Comparison of ENCODE assay signal across 21 cellular contexts in the genomic region with DNA sequence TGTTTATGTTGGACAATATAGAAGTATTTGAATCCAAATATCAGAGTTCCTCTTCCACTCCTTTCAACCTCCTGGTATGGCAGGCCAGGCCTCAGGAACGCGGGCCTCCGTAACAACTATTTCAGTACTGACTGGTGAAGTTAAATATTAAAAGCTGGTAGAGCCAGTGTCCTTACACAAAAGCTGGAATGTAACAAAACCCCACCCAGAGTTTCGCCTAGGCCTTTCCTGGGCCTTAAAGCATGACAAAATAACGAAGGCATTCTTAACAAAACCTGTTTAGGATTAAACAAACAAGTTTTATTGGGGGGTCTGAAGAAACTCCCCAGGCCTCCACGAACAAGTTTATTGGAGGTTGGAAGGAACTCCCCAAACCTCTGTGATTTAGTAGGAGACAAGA.
DNase-seq lines count a peak whose midpoint lies in the region; ATAC-seq, FAIRE-seq and TF ChIP-seq lines count a peak whose summit lies in the region.
"Had no signal": no experiment of that assay in that cellular context is flagged by ENCODE, and none has a peak within 500 bp of the region (broad histone marks: within the 10 kb centered on the region; RNA-seq: fewer than 3 reads in every experiment).

No MANE protein-coding gene starts in this region.

- FAIRE-seq in bronchial epithelial cell (lab: Jason Lieb, UNC) = no peak
- no peak for FAIRE-seq in small intestine (lab: Jason Lieb, UNC)
- FAIRE-seq: colon had no signal

- H3K36me3 Mint-ChIP-seq in activated CD4-positive, alpha-beta memory T cell treated with anti-CD3 and anti-CD28 coated beads, Interleukin-2, amount 10 ng/mL, durations not matched to agents 7 days and 5 days (ENCODE audit: low read depth) = no peaks in the 10 kb centered on the region
- H3K36me3 Mint-ChIP-seq: memory B cell had no signal

- H3K27me3 ChIP-seq in HCT116 (ENCODE audit: insufficient read depth, low read length) = no peaks in the 10 kb centered on the region
- no peaks in the 10 kb centered on the region for H3K27me3 ChIP-seq in bronchial epithelial cell (ENCODE audit: control insufficient read depth, insufficient read depth, low read length)
- no peaks in the 10 kb centered on the region for H3K27me3 ChIP-seq in small intestine (ENCODE audit: control insufficient read depth in 2 of 2, insufficient read depth in 2 of 2, low read length in 2 of 2)

- 17 to 61% (median 24%) methylated on average over 6 of the region's 6 CpGs for WGBS in small intestine, 3 donors

- H3K9me2 ChIP-seq in HCT116 (ENCODE audit: insufficient read depth) = no peaks in the 10 kb centered on the region

- intact Hi-C loops in HCT116 (cut with micrococcal nuclease) = loop anchor here (10.0 kb wide), 1 partner anchor 215 kb away; no protein-coding TSS in a partner anchor

- H4K20me1 ChIP-seq in HCT116 (ENCODE audit: insufficient read depth) = no peaks in the 10 kb centered on the region

- no peak overlapping the region for H3K9ac ChIP-seq in HCT116 (ENCODE audit: low read length)
- H3K9ac ChIP-seq: KMS-11 had no signal

- POLR2A ChIA-PET in HCT116 (lab: Charles Lee) = no interaction called here
- POLR2A ChIA-PET in activated CD4-positive, alpha-beta memory T cell treated with anti-CD3 and anti-CD28 coated beads, Interleukin-2, amount 10 ng/mL, durations not matched to agents 7 days and 5 days (lab: Charles Lee) = no interaction called here

- no peak for TF ChIP-seq RAD21 in HCT116 (IDR thresholded peaks at IDR 0.05; ENCODE audit: low read depth)

- H3K9me3 ChIP-seq in HCT116 (ENCODE audit: control insufficient read depth in 1 of 2, insufficient read depth in 1 of 2, low read depth in 1 of 2, low read length in 2 of 2) = no peaks in the 10 kb centered on the region
- no peaks in the 10 kb centered on the region for H3K9me3 ChIP-seq in small intestine (ENCODE audit: control insufficient read depth, low read depth)
- H3K9me3 ChIP-seq: esophagus muscularis mucosa had no signal

- H3K27ac Mint-ChIP-seq in activated CD4-positive, alpha-beta memory T cell treated with anti-CD3 and anti-CD28 coated beads, Interleukin-2, amount 10 ng/mL, durations not matched to agents 7 days and 5 days = no peak overlapping the region
- H3K27ac Mint-ChIP-seq: activated CD4-positive, alpha-beta T cell treated with anti-CD3 and anti-CD28 coated beads for 36 hours; B cell; memory B cell had no signal

- RAD21 ChIA-PET in HCT116 (lab: Charles Lee; ENCODE audit: low non-redundant PET in 1 of 2, low total read pairs in 2 of 2, uncharacterized antibody in 2 of 2, unreplicated experiment in 2 of 2) = no interaction called here

- CTCF ChIA-PET in HCT116 (lab: Charles Lee) = interaction anchor here (1.8 kb wide), 1 partner anchor 9 kb away, joined by 11 read pairs; no protein-coding TSS in a partner anchor
- CTCF ChIA-PET in activated CD4-positive, alpha-beta memory T cell treated with anti-CD3 and anti-CD28 coated beads, Interleukin-2, amount 10 ng/mL, durations not matched to agents 7 days and 5 days (lab: Charles Lee) = interaction anchor here (1.6 to 1.8 kb wide), 2 partner anchors 9 to 10 kb away, joined by 4 to 7 read pairs; no protein-coding TSS in a partner anchor

- no TSS peak for BruUV-seq in HCT116 (replicated peaks; lab: Mats Ljungman, UMichigan)

- H3K4me3 ChIP-seq in HCT116 (replicated peaks in 1 of 2; ENCODE audit: low read depth in 1 of 2, low read length in 2 of 2) (no peak overlapping the region), bronchial epithelial cell (ENCODE audit: low read depth, low read length) (no peak overlapping the region), small intestine (ENCODE audit: low read depth in 1 of 2, low read length in 2 of 2) (no peak overlapping the region)
- H3K4me3 ChIP-seq: esophagus muscularis mucosa had no signal

- H3K4me2 ChIP-seq in HCT116 (ENCODE audit: low read length) = 0 out of 2 replicates have a peak overlapping the region, but pooled peaks have one; percentile 5
- H3K4me2 ChIP-seq: KMS-11 had no signal

- no peaks in the 10 kb centered on the region for H3K9me3 Mint-ChIP-seq in activated CD4-positive, alpha-beta memory T cell treated with anti-CD3 and anti-CD28 coated beads, Interleukin-2, amount 10 ng/mL, durations not matched to agents 7 days and 5 days

- no peak overlapping the region for H3K4me3 Mint-ChIP-seq in activated CD4-positive, alpha-beta memory T cell treated with anti-CD3 and anti-CD28 coated beads, Interleukin-2, amount 10 ng/mL, durations not matched to agents 7 days and 5 days
- H3K4me3 Mint-ChIP-seq: activated CD4-positive, alpha-beta T cell treated with anti-CD3 and anti-CD28 coated beads for 36 hours; B cell; memory B cell had no signal

- TF ChIP-seq POLR2A in HCT116 (IDR thresholded peaks at IDR 0.05; ENCODE audit: borderline replicate concordance, extremely low read depth, insufficient read depth, insufficient read length) = no peak

- ATAC-seq in HCT116 (no peak), left lobe of liver (peak; percentile 92), GM21367 (IDR thresholded peaks at IDR 0.05; ENCODE audit: unreplicated experiment) (no peak)
- ATAC-seq: activated CD4-positive, alpha-beta T cell treated with anti-CD3 and anti-CD28 coated beads for 36 hours had no signal

- H2AFZ ChIP-seq in HCT116 (ENCODE audit: low read depth, low read length, poor library complexity, severe bottlenecking) = no peak overlapping the region

- no peaks in the 10 kb centered on the region for H3K36me3 ChIP-seq in HCT116 (ENCODE audit: control insufficient read depth in 1 of 2, insufficient read depth in 2 of 2, low read length in 2 of 2)
- no peaks in the 10 kb centered on the region for H3K36me3 ChIP-seq in bronchial epithelial cell (ENCODE audit: control insufficient read depth, insufficient read depth, low read length)
- H3K36me3 ChIP-seq in small intestine (ENCODE audit: control insufficient read depth in 2 of 2, insufficient read depth in 2 of 2, low read length in 2 of 2) = no peaks in the 10 kb centered on the region
- H3K36me3 ChIP-seq: esophagus muscularis mucosa had no signal

- H3K27me3 Mint-ChIP-seq in activated CD4-positive, alpha-beta memory T cell treated with anti-CD3 and anti-CD28 coated beads, Interleukin-2, amount 10 ng/mL, durations not matched to agents 7 days and 5 days = no peaks in the 10 kb centered on the region
- H3K27me3 Mint-ChIP-seq: activated CD4-positive, alpha-beta T cell treated with anti-CD3 and anti-CD28 coated beads for 36 hours had no signal

- peaks cover 7% of the 10 kb centered on the region for H3K4me1 Mint-ChIP-seq in activated CD4-positive, alpha-beta memory T cell treated with anti-CD3 and anti-CD28 coated beads, Interleukin-2, amount 10 ng/mL, durations not matched to agents 7 days and 5 days
- H3K4me1 Mint-ChIP-seq: activated CD4-positive, alpha-beta T cell treated with anti-CD3 and anti-CD28 coated beads for 36 hours; B cell had no signal

- TF ChIP-seq CTCF in HCT116 (IDR thresholded peaks at IDR 0.05 in 2 of 3, conservative IDR thresholded peaks at IDR 0.05 in 1 of 3; ENCODE audit: borderline replicate concordance in 1 of 3, insufficient read depth in 1 of 3, low read depth in 2 of 3, low read length in 2 of 3) = no peak
- no peak for TF ChIP-seq CTCF in bronchial epithelial cell (IDR thresholded peaks at IDR 0.05; ENCODE audit: insufficient read depth, low read length, severe bottlenecking)

- H3K4me1 ChIP-seq in HCT116 (ENCODE audit: control insufficient read depth in 1 of 2, insufficient read depth in 2 of 2, low read length in 2 of 2) = peaks cover 13 to 26% of the 10 kb centered on the region in 2 experiments; a peak in 3 of 4 replicates
- no peaks in the 10 kb centered on the region for H3K4me1 ChIP-seq in small intestine (ENCODE audit: control insufficient read depth in 2 of 2, insufficient read depth in 1 of 2, low read depth in 1 of 2, low read length in 1 of 2)

- DNase-seq in HCT116 (ENCODE audit: low read depth, low spot score) (no peak), bronchial epithelial cell (ENCODE audit: low read depth) (peak; percentile 83), left lobe of liver (ENCODE audit: low spot score) (no peak), small intestine (peak; percentile 67), NCI-H1417 (lab: John Stamatoyannopoulos, UW) (no peak), DMS153 (lab: John Stamatoyannopoulos, UW) (no peak)
- DNase-seq in activated CD4-positive, alpha-beta memory T cell treated with anti-CD3 and anti-CD28 coated beads, Interleukin-2, amount 10 ng/mL, durations not matched to agents 7 days and 5 days = no peak
- DNase-seq: activated CD4-positive, alpha-beta T cell treated with anti-CD3 and anti-CD28 coated beads for 36 hours; activated T-cell treated with anti-CD3 and anti-CD28 coated beads, Interleukin-2, amount 50 U/mL, for 1 hour; DMS79; HCEC 1CT; NCI-H187 treated with DMSO at 0.1 percent for 48 hours; NCI-H524 treated with DMSO at 0.1 percent for 48 hours; nucleus accumbens; T-helper 1 cell had no signal

- H3K79me2 ChIP-seq in HCT116 (ENCODE audit: insufficient read depth, low read length) = no peaks in the 10 kb centered on the region

- no peak overlapping the region for H3K27ac ChIP-seq in HCT116 (ENCODE audit: low read depth, low read length)
- no peak overlapping the region for H3K27ac ChIP-seq in small intestine (ENCODE audit: low read depth in 1 of 2, low read length in 1 of 2)
- H3K27ac ChIP-seq: esophagus muscularis mucosa, KMS-11 had no signal

TF ChIP-seq in HCT116, 20 proteins besides CTCF, POLR2A, EP300 and RAD21 (continues in another document):
- TF ChIP-seq JUND (IDR thresholded peaks at IDR 0.05) (no peak), POLR2AphosphoS5 (IDR thresholded peaks at IDR 0.05; ENCODE audit: low read depth, low read length) (no peak), YY1 (IDR thresholded peaks at IDR 0.05; ENCODE audit: extremely low read depth, insufficient replicate concordance, low read depth, low read length) (no peak), SRF (IDR thresholded peaks at IDR 0.05; ENCODE audit: low read depth) (no peak), ELF1 (IDR thresholded peaks at IDR 0.05; ENCODE audit: borderline replicate concordance, low read depth) (no peak), CEBPB (IDR thresholded peaks at IDR 0.05; ENCODE audit: low read depth) (no peak), SP1 (IDR thresholded peaks at IDR 0.05; ENCODE audit: low read depth) (no peak)
- TF ChIP-seq, protein P1, sequence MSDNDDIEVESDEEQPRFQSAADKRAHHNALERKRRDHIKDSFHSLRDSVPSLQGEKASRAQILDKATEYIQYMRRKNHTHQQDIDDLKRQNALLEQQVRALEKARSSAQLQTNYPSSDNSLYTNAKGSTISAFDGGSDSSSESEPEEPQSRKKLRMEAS (IDR thresholded peaks at IDR 0.05) = no peak
- TF ChIP-seq, protein P2, sequence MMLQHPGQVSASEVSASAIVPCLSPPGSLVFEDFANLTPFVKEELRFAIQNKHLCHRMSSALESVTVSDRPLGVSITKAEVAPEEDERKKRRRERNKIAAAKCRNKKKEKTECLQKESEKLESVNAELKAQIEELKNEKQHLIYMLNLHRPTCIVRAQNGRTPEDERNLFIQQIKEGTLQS (IDR thresholded peaks at IDR 0.05) = no peak

Comparison
In these comparisons a context has a peak if more than half of its experiments do, and no peak if none do; other contexts are left out.
1. DNase-seq: peak in bronchial epithelial cell (single experiment) and small intestine (single experiment); none in HCT116 (single experiment), left lobe of liver (single experiment), NCI-H1417 (0 of 3), activated CD4-positive, alpha-beta memory T cell treated with anti-CD3 and anti-CD28 coated beads, Interleukin-2, amount 10 ng/mL, durations not matched to agents 7 days and 5 days (single experiment) and DMS153 (single experiment).